9 cellular contexts compared by ENCODE assay signal in genomic region chr9:3751125-3751758, GRCh38.
DNase-seq lines count a peak whose midpoint lies in the region; ATAC-seq and TF ChIP-seq lines count a peak whose summit lies in the region.
"Had no signal": no experiment of that assay in that cellular context is flagged by ENCODE, and none has a peak within 500 bp of the region (broad histone marks: within the 10 kb centered on the region; RNA-seq: fewer than 3 reads in every experiment).

No MANE protein-coding gene starts in this region.

- DNase-seq in Daoy (ENCODE audit: low read depth) = peak; percentile 54
- peak; percentile 51 for DNase-seq in NCI-H226
- peak; percentile 8 for DNase-seq in epithelial cell of esophagus (ENCODE audit: low read depth)
- peak; percentile 28 for DNase-seq in pons (ENCODE audit: low spot score)
- no peak for DNase-seq in stimulated activated naive CD4-positive, alpha-beta T cell (lab: John Stamatoyannopoulos, UW)
- DNase-seq in SK-N-DZ (ENCODE audit: low spot score) = no peak
- no peak for DNase-seq in 8988T

- no peak overlapping the region for H3K4me3 ChIP-seq in epithelial cell of esophagus (ENCODE audit: low read length)

- no peak for TF ChIP-seq CTCF in epithelial cell of esophagus (IDR thresholded peaks at IDR 0.05; ENCODE audit: insufficient read depth, low read depth, low read length, missing control alignments)

- ATAC-seq in GM21423 (IDR thresholded peaks at IDR 0.05; ENCODE audit: unreplicated experiment) = no peak
- ATAC-seq: activated CD4-positive, CD25-positive, alpha-beta regulatory T cell treated with anti-CD3 and anti-CD28 coated beads, Interleukin-2, amount 50 U/mL, for 24 hours had no signal

Comparison
In these comparisons a context has a peak if more than half of its experiments do, and no peak if none do; other contexts are left out.
1. DNase-seq: peak in Daoy (single experiment), NCI-H226 (single experiment), epithelial cell of esophagus (single experiment) and pons (single experiment); none in stimulated activated naive CD4-positive, alpha-beta T cell (0 of 6), SK-N-DZ (single experiment) and 8988T (single experiment).